8 cellular contexts compared by ENCODE assay signal in the genomic region with DNA sequence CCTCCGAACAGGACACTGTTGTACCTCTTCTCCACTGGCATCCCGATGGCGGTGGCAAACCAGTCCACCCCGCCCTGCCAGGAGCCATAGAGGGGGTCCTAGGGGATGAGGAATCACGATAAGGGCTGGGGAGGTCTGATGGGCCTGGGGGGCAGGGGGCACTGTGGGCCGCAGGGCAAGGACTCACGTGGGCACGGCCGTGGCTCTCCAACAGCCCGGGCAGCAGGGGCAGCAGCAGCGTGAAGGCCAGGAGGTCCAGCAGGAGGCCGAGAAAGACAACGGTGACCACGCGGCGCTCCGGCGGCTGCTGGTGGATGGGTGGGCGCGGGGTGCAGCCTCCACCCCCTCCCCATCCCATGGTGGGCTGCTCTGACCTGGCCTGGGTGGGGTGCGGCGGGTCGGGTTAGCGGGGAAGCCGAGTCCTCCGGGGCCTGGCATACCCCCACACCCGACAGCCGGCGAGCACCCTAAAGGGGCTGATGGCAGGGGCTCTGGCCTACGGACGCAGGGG. TPM values are rescaled to one million over a fixed set of nuclear protein-coding genes. Genes with fewer than 3 reads are reported as not detected.
DNase-seq lines count a peak whose midpoint lies in the region; ATAC-seq and TF ChIP-seq lines count a peak whose summit lies in the region.

No MANE protein-coding gene starts in this region.

- no peaks in the 10 kb centered on the region for H3K9me3 ChIP-seq in upper lobe of right lung

- H3K4me1 Mint-ChIP-seq in activated T-cell treated with anti-CD3 and anti-CD28 coated beads, Interleukin-2, amount 50 U/mL, for 4 hours (ENCODE audit: low read depth) = peaks cover 44% of the 10 kb centered on the region
- H3K4me1 Mint-ChIP-seq in memory B cell = peaks cover 46% of the 10 kb centered on the region

- H3K4me3 ChIP-seq in cardiac fibroblast (replicated peaks in 1 of 2; ENCODE audit: low read depth in 2 of 2, low read length in 2 of 2) (peak overlapping the region; percentile 69 to 83), upper lobe of right lung (peak overlapping the region; percentile 67)

- intact Hi-C loops in upper lobe of right lung (cut with DNase I) = loop anchor here (10.0 kb wide), 1 partner anchor 89 kb away; a partner anchor contains a TSS

- peaks cover 37% of the 10 kb centered on the region for H3K36me3 ChIP-seq in upper lobe of right lung

- peak overlapping the region; percentile 86 for H3K27ac Mint-ChIP-seq in memory B cell

- H3K9me3 Mint-ChIP-seq in activated T-cell treated with anti-CD3 and anti-CD28 coated beads, Interleukin-2, amount 50 U/mL, for 4 hours = no peaks in the 10 kb centered on the region
- no peaks in the 10 kb centered on the region for H3K9me3 Mint-ChIP-seq in memory B cell

- H3K4me1 ChIP-seq in upper lobe of right lung = peaks cover 62% of the 10 kb centered on the region

- no peak for ATAC-seq in activated T-cell treated with anti-CD3 and anti-CD28 coated beads, Interleukin-2, amount 50 U/mL, for 4 hours
- ATAC-seq in memory B cell (ENCODE audit: low read depth) = no peak
- no peak for ATAC-seq in upper lobe of right lung
- no peak for ATAC-seq in GM19328 (IDR thresholded peaks at IDR 0.05; ENCODE audit: unreplicated experiment)

- peak overlapping the region; percentile 93 for H3K4me3 Mint-ChIP-seq in activated T-cell treated with anti-CD3 and anti-CD28 coated beads, Interleukin-2, amount 50 U/mL, for 4 hours
- peak overlapping the region; percentile 93 for H3K4me3 Mint-ChIP-seq in memory B cell

- H3K36me3 Mint-ChIP-seq in activated T-cell treated with anti-CD3 and anti-CD28 coated beads, Interleukin-2, amount 50 U/mL, for 4 hours (ENCODE audit: insufficient read depth) = peaks cover 23% of the 10 kb centered on the region
- H3K36me3 Mint-ChIP-seq in memory B cell = peaks cover 11% of the 10 kb centered on the region

- peak overlapping the region; percentile 83 for H3K27ac ChIP-seq in upper lobe of right lung

- no peak for TF ChIP-seq CTCF in cardiac fibroblast (IDR thresholded peaks at IDR 0.05; ENCODE audit: low read depth, low read length)
- no peak for TF ChIP-seq CTCF in upper lobe of right lung (IDR thresholded peaks at IDR 0.05)

- no peak for DNase-seq in activated T-cell treated with anti-CD3 and anti-CD28 coated beads, Interleukin-2, amount 50 U/mL, for 4 hours
- no peak for DNase-seq in activated T-cell treated with anti-CD3 and anti-CD28 coated beads for 4 hours
- no peak for DNase-seq in cardiac fibroblast (ENCODE audit: low read depth in 2 of 2)
- DNase-seq in memory B cell (ENCODE audit: low spot score in 2 of 2) = no peak
- DNase-seq in upper lobe of right lung = no peak
- DNase-seq in NCI-H2171 (lab: John Stamatoyannopoulos, UW) = no peak
- DNase-seq in ureter (ENCODE audit: low spot score) = no peak

- H3K27me3 ChIP-seq in upper lobe of right lung = no peaks in the 10 kb centered on the region

- no peaks in the 10 kb centered on the region for H3K27me3 Mint-ChIP-seq in activated T-cell treated with anti-CD3 and anti-CD28 coated beads, Interleukin-2, amount 50 U/mL, for 4 hours (ENCODE audit: low read depth)
- H3K27me3 Mint-ChIP-seq in memory B cell = no peaks in the 10 kb centered on the region

RNA-seq across cellular contexts. Expression of a gene that starts 29.6 kb away (rescaled TPM):
- 100 to 1,000 TPM; 165 to 187 (median 179) TPM for total RNA-seq in activated T-cell treated with anti-CD3 and anti-CD28 coated beads, Interleukin-2, amount 50 U/mL, for 4 hours
- total RNA-seq in upper lobe of right lung = 21.4 TPM
- 43.0 TPM for total RNA-seq in ureter

RNA-seq across cellular contexts. Expression of a gene that starts 29.8 kb away (rescaled TPM):
- total RNA-seq in activated T-cell treated with anti-CD3 and anti-CD28 coated beads, Interleukin-2, amount 50 U/mL, for 4 hours = 1 to 10 TPM; 2.7 to 3.0 (median 2.9) TPM
- total RNA-seq in upper lobe of right lung (8.0 TPM), ureter (4.3 TPM)
